ENCODE assay signal across 24 cellular contexts in the genomic region with DNA sequence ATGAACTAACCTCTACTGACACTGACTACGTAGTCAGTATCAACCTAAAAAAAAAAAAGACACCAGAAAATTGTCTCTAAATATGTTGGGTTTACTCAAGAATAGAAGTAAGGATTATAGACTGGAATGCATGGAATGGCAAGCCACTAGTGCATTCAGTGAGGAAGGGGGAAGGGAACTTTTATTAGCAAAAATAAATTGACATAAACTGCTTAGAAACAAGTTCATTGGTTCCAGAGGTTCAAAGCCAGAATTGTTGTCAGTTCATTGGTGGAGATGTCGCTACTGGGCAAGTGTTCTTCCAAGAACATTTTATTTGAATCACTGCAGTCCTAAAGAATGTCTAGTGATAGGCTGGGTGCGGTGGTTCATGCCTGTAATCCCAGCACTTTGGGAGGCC.
"Had no signal": no experiment of that assay in that cellular context is flagged by ENCODE, and none has a peak within 500 bp of the region (broad histone marks: within the 10 kb centered on the region; RNA-seq: fewer than 3 reads in every experiment).

No MANE protein-coding gene starts in this region.

- H3K27ac ChIP-seq: Peyer's patch, RWPE1, SJCRH30, WERI-Rb-1 had no signal

- H3K4me3 ChIP-seq: MG63, Peyer's patch, SJCRH30 had no signal

- H3K9me3 ChIP-seq: MG63, Peyer's patch, SJCRH30, SK-N-SH had no signal

- ATAC-seq: activated CD4-positive, alpha-beta T cell treated with anti-CD3 and anti-CD28 coated beads for 36 hours; activated T-cell treated with anti-CD3 and anti-CD28 coated beads, Interleukin-2, amount 50 U/mL, for 72 hours had no signal

- H3K36me3 ChIP-seq: MG63, Peyer's patch, SJCRH30, WERI-Rb-1 had no signal

- H3K4me1 ChIP-seq: Peyer's patch had no signal

- DNase-seq: activated CD4-positive, alpha-beta memory T cell treated with anti-CD3 and anti-CD28 coated beads, Interleukin-2, amount 10 ng/mL, durations not matched to agents 7 days and 5 days; activated CD4-positive, alpha-beta T cell treated with anti-CD3 and anti-CD28 coated beads for 36 hours; activated CD4-positive, alpha-beta T cell treated with anti-CD3 and anti-CD28 coated beads, Interleukin-2, amount 50 U/mL, for 1 hour; activated naive CD4-positive, alpha-beta T cell treated with anti-CD3 and anti-CD28 coated beads, Interleukin-2, amount 50 U/mL, for 16 hours; activated naive CD8-positive, alpha-beta T cell treated with anti-CD3 and anti-CD28 coated beads, Interleukin-2, amount 10 ng/mL, durations not matched to agents 7 days and 5 days; activated T-cell treated with anti-CD3 and anti-CD28 coated beads, Interleukin-2, amount 50 U/mL, for 72 hours; amniotic stem cell; MG63; MV-4-11; NCI-H1092 treated with DMSO at 0.1 percent for 48 hours; NCI-H1417 treated with DMSO at 0.1 percent for 48 hours; NCI-H1694; NCI-H2029; NCI-H2107; NCI-H345; NCI-H510A; NCI-H69; Peyer's patch; Right ventricle myocardium superior; SJCRH30; SK-N-SH; T-helper 1 cell; WERI-Rb-1 had no signal

- H3K27me3 ChIP-seq: MG63, Peyer's patch, SJCRH30 had no signal
